ENCODE assay signal across 24 cellular contexts in the genomic region with DNA sequence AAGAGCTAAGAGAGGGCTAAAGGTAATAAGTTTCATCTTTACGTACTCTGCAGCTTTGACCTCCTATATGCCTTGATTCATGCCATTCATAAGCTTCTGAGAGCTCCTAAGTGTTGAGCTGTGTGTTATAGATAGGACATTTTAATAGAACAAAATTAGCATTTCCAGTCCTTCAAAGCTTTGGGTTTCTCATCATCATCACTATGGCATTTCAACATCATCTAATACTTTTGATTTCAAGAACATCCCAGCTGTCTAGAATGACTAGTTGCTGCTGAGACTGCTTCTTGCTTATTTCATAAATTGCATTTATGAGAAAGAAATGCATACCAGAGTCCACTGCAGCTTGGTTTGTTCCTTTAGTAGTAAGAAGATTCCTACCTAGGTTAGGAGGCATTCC.
"Had no signal": no experiment of that assay in that cellular context is flagged by ENCODE, and none has a peak within 500 bp of the region (broad histone marks: within the 10 kb centered on the region; RNA-seq: fewer than 3 reads in every experiment).

No MANE protein-coding gene starts in this region.

- FAIRE-seq: kidney, pancreas, urothelium cell line had no signal

- H3K36me3 Mint-ChIP-seq: memory B cell; mesothelial cell of epicardium; naive thymus-derived CD8-positive, alpha-beta T cell; stimulated activated memory B cell treated with anti-CD40 and anti-IgM and Interleukin-4, amounts not matched to agents 10 μg/mL and 1 μg/mL and 100 μg/mL, for 72 hours had no signal

- H3K4me2 ChIP-seq: hepatocyte had no signal

- H3K9me3 Mint-ChIP-seq: memory B cell; naive thymus-derived CD8-positive, alpha-beta T cell; neural crest cell had no signal

- H3K36me3 ChIP-seq: gastroesophageal sphincter, heart left ventricle, neutrophil, pancreas, spleen, tibial artery, upper lobe of left lung had no signal

- H2AFZ ChIP-seq: hepatocyte had no signal

- H3K9me3 ChIP-seq: gastroesophageal sphincter, mucosa of descending colon, neutrophil, pancreas, spleen, testis, tibial artery, upper lobe of left lung had no signal

- H3K27ac ChIP-seq: coronary artery, heart left ventricle, hepatocyte, neutrophil, pancreas, spleen, testis, tibial artery, upper lobe of left lung had no signal

- H3K4me1 Mint-ChIP-seq: memory B cell; naive thymus-derived CD8-positive, alpha-beta T cell; neural crest cell; stimulated activated memory B cell treated with anti-CD40 and anti-IgM and Interleukin-4, amounts not matched to agents 10 μg/mL and 1 μg/mL and 100 μg/mL, for 72 hours had no signal

- H3K4me1 ChIP-seq: heart left ventricle, pancreas, spleen, testis, upper lobe of left lung had no signal

- H3K27ac Mint-ChIP-seq: memory B cell; mesothelial cell of epicardium; naive thymus-derived CD8-positive, alpha-beta T cell; stimulated activated memory B cell treated with anti-CD40 and anti-IgM and Interleukin-4, amounts not matched to agents 10 μg/mL and 1 μg/mL and 100 μg/mL, for 72 hours had no signal

- H3K4me3 ChIP-seq: coronary artery, gastroesophageal sphincter, heart left ventricle, hepatocyte, lung, mucosa of descending colon, pancreas, spleen, testis, tibial artery, upper lobe of left lung had no signal

- H3K79me2 ChIP-seq: hepatocyte had no signal

- H3K4me3 Mint-ChIP-seq: memory B cell; mesothelial cell of epicardium; naive thymus-derived CD8-positive, alpha-beta T cell; neural crest cell; stimulated activated memory B cell treated with anti-CD40 and anti-IgM and Interleukin-4, amounts not matched to agents 10 μg/mL and 1 μg/mL and 100 μg/mL, for 72 hours had no signal

- ATAC-seq: gastroesophageal sphincter; mucosa of descending colon; naive thymus-derived CD8-positive, alpha-beta T cell; pancreas; sciatic nerve; stimulated activated memory B cell treated with anti-CD40 and anti-IgM and Interleukin-4, amounts not matched to agents 10 μg/mL and 1 μg/mL and 100 μg/mL, for 72 hours; stimulated activated naive CD8-positive, alpha-beta T cell treated with anti-CD3 and anti-CD28 coated beads, Interleukin-15, Interleukin-2, amounts not matched to agents 100 U/mL and 50 U/mL, for 24 hours had no signal

- H3K27me3 ChIP-seq: gastroesophageal sphincter, heart left ventricle, hepatocyte, neutrophil, pancreas, spleen, testis, tibial artery, upper lobe of left lung had no signal

- H3K27me3 Mint-ChIP-seq: memory B cell; stimulated activated memory B cell treated with anti-CD40 and anti-IgM and Interleukin-4, amounts not matched to agents 10 μg/mL and 1 μg/mL and 100 μg/mL, for 72 hours had no signal

- DNase-seq: dermis blood vessel endothelial cell; heart left ventricle; kidney; mucosa of descending colon; naive thymus-derived CD8-positive, alpha-beta T cell; pancreas; spleen; stimulated activated CD4-positive, alpha-beta T cell treated with anti-CD3 and anti-CD28 coated beads, Interleukin-4, amount 100 ng/mL, for 4 hours; stimulated activated naive CD8-positive, alpha-beta T cell treated with anti-CD3 and anti-CD28 coated beads, Interleukin-15, Interleukin-2, amounts not matched to agents 100 U/mL and 50 U/mL, for 24 hours; substantia nigra; testis; tibial artery; upper lobe of left lung had no signal
